14 cellular contexts compared by ENCODE assay signal in genomic region chr15:68691667-68692066, GRCh38.
DNase-seq lines count a peak whose midpoint lies in the region; ATAC-seq, FAIRE-seq and TF ChIP-seq lines count a peak whose summit lies in the region.
"Had no signal": no experiment of that assay in that cellular context is flagged by ENCODE, and none has a peak within 500 bp of the region (broad histone marks: within the 10 kb centered on the region; RNA-seq: fewer than 3 reads in every experiment).

No MANE protein-coding gene starts in this region.

- intact Hi-C loops in IMR-90 (cut with micrococcal nuclease) (no loop called here), kidney (cut with DNase I) (no loop called here)
- intact Hi-C loops in CD8-positive, alpha-beta T cell (cut with DNase I, micrococcal nuclease): no loop called here

- no peak overlapping the region for H4K5ac ChIP-seq in IMR-90 (ENCODE audit: low read depth, low read length)

- H2AK9ac ChIP-seq in IMR-90 (replicated peaks; ENCODE audit: low read depth, low read length, poor library complexity): no peak overlapping the region

- FAIRE-seq in kidney (lab: Jason Lieb, UNC): no peak
- FAIRE-seq: GM12878 had no signal

- H4K91ac ChIP-seq in IMR-90 (ENCODE audit: insufficient read depth, low read depth, low read length): no peak overlapping the region

- WGBS in IMR-90 (ENCODE audit: extremely low coverage in 2 of 2, insufficient read length in 1 of 2), 2 experiments: 56% methylated on average over 5 of the region's 6 CpGs; no CpG with 5 or more reads in 1 of the 2 experiments

- H4K20me1 ChIP-seq in IMR-90 (ENCODE audit: insufficient read depth, low read length): no peaks in the 10 kb centered on the region; the same call in 1 of the 2 replicates

- H2AK5ac ChIP-seq in IMR-90 (ENCODE audit: low read depth, low read length): no peak overlapping the region

- dilution Hi-C loops in IMR-90 (cut with HindIII; ENCODE audit: low sequenced_read_pairs, unreplicated experiment): no loop called here

- TF ChIP-seq CTCF in IMR-90 (conservative IDR thresholded peaks at IDR 0.05; ENCODE audit: low read depth, low read length) (no peak), foreskin fibroblast (IDR thresholded peaks at IDR 0.05; ENCODE audit: low read depth, low read length) (no peak), kidney (IDR thresholded peaks at IDR 0.05; ENCODE audit: borderline replicate concordance, extremely low read depth, insufficient read depth) (no peak)
- no peak for TF ChIP-seq CTCF in CD8-positive, alpha-beta T cell (IDR thresholded peaks at IDR 0.05)

- H3K36me3 ChIP-seq in IMR-90 (ENCODE audit: control insufficient read depth, insufficient read depth, low read length) (no peaks in the 10 kb centered on the region), kidney (ENCODE audit: control insufficient read depth in 1 of 2, insufficient read depth in 2 of 2, low read length in 2 of 2) (no peaks in the 10 kb centered on the region)
- no peaks in the 10 kb centered on the region for H3K36me3 ChIP-seq in CD8-positive, alpha-beta T cell (ENCODE audit: insufficient read depth, low read length)

- no peaks in the 10 kb centered on the region for H3K27me3 ChIP-seq in IMR-90 (ENCODE audit: control insufficient read depth, insufficient read depth, low read length)
- H3K27me3 ChIP-seq in CD8-positive, alpha-beta T cell (ENCODE audit: insufficient read depth, low read length): no peaks in the 10 kb centered on the region
- H3K27me3 ChIP-seq: testis had no signal

- no peak overlapping the region for H3K18ac ChIP-seq in IMR-90 (ENCODE audit: low read depth, low read length)

- in situ Hi-C loops in IMR-90 (cut with MboI; ENCODE audit: low sequenced_read_pairs): no loop called here

- H3K4me3 Mint-ChIP-seq in CD8-positive, alpha-beta T cell: no peak overlapping the region

- BruUV-seq in IMR-90 (replicated peaks; lab: Mats Ljungman, UMichigan): no TSS peak

- no peak overlapping the region for H3K14ac ChIP-seq in IMR-90 (replicated peaks; ENCODE audit: low read depth, low read length)

- POLR2A ChIA-PET in IMR-90 (lab: Charles Lee; ENCODE audit: unreplicated experiment): interaction anchor here (0.6 kb wide), 2 partner anchors 37 to 414 kb away, joined by 3 to 8 read pairs; partner anchors contain the start of gene FEM1B
- POLR2A ChIA-PET in CD8-positive, alpha-beta T cell (lab: Charles Lee): no interaction called here

- no peak overlapping the region for H3K27ac Mint-ChIP-seq in CD8-positive, alpha-beta T cell

- H3K4me2 ChIP-seq in IMR-90 (ENCODE audit: low read depth, low read length): no peak overlapping the region

- peaks cover 0 to 3% of the 10 kb centered on the region in 2 experiments; a peak in 2 of 4 replicates for H3K79me1 ChIP-seq in IMR-90 (ENCODE audit: low read depth in 1 of 2, low read length in 2 of 2)

- no peaks in the 10 kb centered on the region for H3K9me1 ChIP-seq in IMR-90 (ENCODE audit: insufficient read depth, low read length)

- no peaks in the 10 kb centered on the region; the same call in 1 of the 2 replicates for H3K4me1 ChIP-seq in IMR-90 (ENCODE audit: control insufficient read depth, insufficient read depth, low read length)
- peaks cover 8% of the 10 kb centered on the region for H3K4me1 ChIP-seq in CD8-positive, alpha-beta T cell (ENCODE audit: insufficient read depth, low read length)
- no peaks in the 10 kb centered on the region for H3K4me1 ChIP-seq in kidney (ENCODE audit: control insufficient read depth in 1 of 2, insufficient read depth in 1 of 2, low read depth in 1 of 2, low read length in 2 of 2)
- H3K4me1 ChIP-seq: testis had no signal

- H2BK5ac ChIP-seq in IMR-90 (ENCODE audit: low read depth, low read length, poor library complexity, severe bottlenecking): no peak overlapping the region

- no peak overlapping the region for H3K4me3 ChIP-seq in IMR-90 (ENCODE audit: insufficient read depth, low read depth, low read length)
- no peak overlapping the region for H3K4me3 ChIP-seq in foreskin fibroblast (ENCODE audit: low read depth in 1 of 2, low read length in 2 of 2)
- H3K4me3 ChIP-seq in CD8-positive, alpha-beta T cell (ENCODE audit: low read depth, low read length): no peak overlapping the region
- no peak overlapping the region for H3K4me3 ChIP-seq in kidney (ENCODE audit: low read length in 2 of 2)
- H3K4me3 ChIP-seq: coronary artery, GM12878, testis had no signal

- H3K56ac ChIP-seq in IMR-90 (ENCODE audit: extremely low read depth, insufficient read depth, low read length): no peak overlapping the region

- H3K23ac ChIP-seq in IMR-90 (ENCODE audit: low read depth, low read length): 0 out of 2 replicates have a peak overlapping the region, but pooled peaks have one; percentile 48

- no peak overlapping the region for H3K27ac ChIP-seq in IMR-90 (ENCODE audit: insufficient read depth, low read length)
- no peak overlapping the region for H3K27ac ChIP-seq in CD8-positive, alpha-beta T cell (ENCODE audit: low read depth, low read length)
- H3K27ac ChIP-seq in kidney (ENCODE audit: low read depth in 2 of 2, low read length in 2 of 2): no peak overlapping the region
- H3K27ac ChIP-seq: 22Rv1, coronary artery, testis had no signal

- no peak overlapping the region for H3K4ac ChIP-seq in IMR-90 (ENCODE audit: low read depth, low read length)

- H3K9me3 ChIP-seq in IMR-90 (ENCODE audit: control insufficient read depth, insufficient read depth, low read length) (no peaks in the 10 kb centered on the region), kidney (ENCODE audit: control insufficient read depth in 1 of 2, low read length in 2 of 2) (no peaks in the 10 kb centered on the region)
- H3K9me3 ChIP-seq in CD8-positive, alpha-beta T cell (ENCODE audit: low read length): no peaks in the 10 kb centered on the region
- H3K9me3 ChIP-seq: testis had no signal

- no peak for TF ChIP-seq POLR2A in IMR-90 (IDR thresholded peaks at IDR 0.05; ENCODE audit: low read depth, low read length)

- peak; percentile 41 for DNase-seq in DMS 273 (lab: John Stamatoyannopoulos, UW; ENCODE audit: unreplicated experiment)
- DNase-seq in DMS 273 treated with DMSO at 0.1 percent for 48 hours (lab: John Stamatoyannopoulos, UW): no peak
- no peak for DNase-seq in IMR-90
- peak; percentile 59 for DNase-seq in NCI-H510A (lab: John Stamatoyannopoulos, UW)
- peak; percentile 40 for DNase-seq in left kidney (ENCODE audit: low read depth, low spot score)
- no peak for DNase-seq in foreskin fibroblast
- DNase-seq in CD8-positive, alpha-beta T cell: no peak
- DNase-seq in kidney: no peak
- DNase-seq: right cardiac atrium, RPMI8226, testis had no signal

- H3K4me1 Mint-ChIP-seq in CD8-positive, alpha-beta T cell (ENCODE audit: low read depth): peaks cover 8% of the 10 kb centered on the region

- peaks cover 4% of the 10 kb centered on the region for H3K27me3 Mint-ChIP-seq in CD8-positive, alpha-beta T cell (ENCODE audit: low read depth)

- H3K9ac ChIP-seq in IMR-90 (ENCODE audit: low read depth, low read length) (no peak overlapping the region), kidney (ENCODE audit: low read length in 2 of 2) (no peak overlapping the region)

- no peak overlapping the region for H2BK15ac ChIP-seq in IMR-90 (ENCODE audit: low read depth, low read length)

- no peaks in the 10 kb centered on the region for H3K9me3 Mint-ChIP-seq in CD8-positive, alpha-beta T cell

- H2AFZ ChIP-seq in IMR-90 (replicated peaks; ENCODE audit: low read length, poor library complexity): no peak overlapping the region

- H3K36me3 Mint-ChIP-seq in CD8-positive, alpha-beta T cell: no peaks in the 10 kb centered on the region

- no peak overlapping the region for H2BK20ac ChIP-seq in IMR-90 (ENCODE audit: low read depth, low read length)

- no peak overlapping the region for H2BK120ac ChIP-seq in IMR-90 (ENCODE audit: low read depth, low read length)

- H4K8ac ChIP-seq in IMR-90 (ENCODE audit: low read depth in 2 of 2, low read length in 2 of 2): no peak overlapping the region

- no peak for ATAC-seq in IMR-90 (ENCODE audit: low read depth)
- ATAC-seq in CD8-positive, alpha-beta T cell: no peak
- ATAC-seq: GM12878, right cardiac atrium had no signal

- CTCF ChIA-PET in IMR-90 (lab: Yijun Ruan, JAX): no interaction called here
- CTCF ChIA-PET in CD8-positive, alpha-beta T cell (lab: Charles Lee): interaction anchor here (0.6 to 1.4 kb wide), 4 partner anchors 11 to 137 kb away, joined by 3 to 4 read pairs (median 3); no protein-coding TSS in a partner anchor

- TF ChIP-seq RAD21 in IMR-90 (IDR thresholded peaks at IDR 0.05; ENCODE audit: low read length): no peak

TF ChIP-seq in IMR-90, 13 proteins besides CTCF, POLR2A, EP300 and RAD21:
- TF ChIP-seq BHLHE40 (IDR thresholded peaks at IDR 0.05; ENCODE audit: low read depth, low read length) (no peak), FOS (IDR thresholded peaks at IDR 0.05; ENCODE audit: low read depth, low read length) (no peak), RCOR1 (IDR thresholded peaks at IDR 0.05; ENCODE audit: insufficient replicate concordance, low read length) (no peak)

Comparison
In these comparisons a context has a peak if more than half of its experiments do, and no peak if none do; other contexts are left out.
1. DNase-seq: peak in DMS 273 (single experiment), NCI-H510A (single experiment) and left kidney (single experiment); none in DMS 273 treated with DMSO at 0.1 percent for 48 hours (single experiment), IMR-90 (single experiment), foreskin fibroblast (0 of 2), CD8-positive, alpha-beta T cell (0 of 7) and kidney (single experiment).